In the genomic region with DNA sequence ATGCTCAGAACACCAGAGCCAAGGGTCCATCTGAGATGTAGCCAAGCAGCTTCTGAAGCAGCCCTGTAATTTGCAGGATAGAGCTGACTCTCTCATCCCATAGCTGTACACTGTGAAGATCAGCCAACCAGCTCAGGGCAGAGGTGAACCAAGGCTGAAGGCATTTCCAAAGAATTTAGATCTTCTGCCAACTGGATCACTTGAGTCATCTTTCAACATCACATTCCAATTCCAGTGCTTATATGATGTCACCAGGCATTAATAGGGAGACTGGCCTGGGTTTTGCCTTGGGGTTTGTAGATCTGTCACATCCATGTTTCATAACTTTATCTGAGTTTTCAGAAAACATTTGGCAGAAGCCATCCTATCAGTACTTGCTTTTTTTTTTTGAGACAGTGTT, we compare ENCODE assay signal across 10 cellular contexts.
DNase-seq lines count a peak whose midpoint lies in the region; ATAC-seq and TF ChIP-seq lines count a peak whose summit lies in the region.
"Had no signal": no experiment of that assay in that cellular context is flagged by ENCODE, and none has a peak within 500 bp of the region (broad histone marks: within the 10 kb centered on the region; RNA-seq: fewer than 3 reads in every experiment).

No MANE protein-coding gene starts in this region.

- peak overlapping the region; percentile 32 for H3K4me2 ChIP-seq in GM23248 (ENCODE audit: unreplicated experiment)

- no peak for TF ChIP-seq EP300 in gastroesophageal sphincter (IDR thresholded peaks at IDR 0.05)

- DNase-seq in GM23248 (peak; percentile 97), T1000 (lab: John Stamatoyannopoulos, UW) (peak; percentile 63), retinal pigment epithelial cell (ENCODE audit: low read depth) (peak; percentile 86), Ammon's horn (ENCODE audit: low spot score) (no peak), GM19240 (ENCODE audit: insufficient read length, low spot score) (no peak)
- DNase-seq: activated B cell treated with CpG ODN at 0.5 μM for 24 hours had no signal

- peak; percentile 95 for ATAC-seq in gastroesophageal sphincter
- no peak for ATAC-seq in GM18867 (IDR thresholded peaks at IDR 0.05; ENCODE audit: unreplicated experiment)
- no peak for ATAC-seq in GM21723 (IDR thresholded peaks at IDR 0.05; ENCODE audit: unreplicated experiment)
- ATAC-seq: activated naive CD4-positive, alpha-beta T cell treated with anti-CD3 and anti-CD28 coated beads, Interleukin-2, amount 50 U/mL, for 72 hours had no signal

- no peaks in the 10 kb centered on the region for H3K36me3 ChIP-seq in GM23248 (ENCODE audit: low read depth)
- H3K36me3 ChIP-seq in gastroesophageal sphincter, result no peaks in the 10 kb centered on the region

- no peak overlapping the region for H2AFZ ChIP-seq in GM23248

- no peaks in the 10 kb centered on the region for H3K79me2 ChIP-seq in GM23248 (ENCODE audit: insufficient read depth)

- no peak overlapping the region for H3K4me3 ChIP-seq in GM23248
- H3K4me3 ChIP-seq in gastroesophageal sphincter, result no peak overlapping the region
- no peak overlapping the region for H3K4me3 ChIP-seq in retinal pigment epithelial cell (ENCODE audit: low read length)

- H3K9me3 ChIP-seq in GM23248 (ENCODE audit: low read depth), result no peaks in the 10 kb centered on the region
- no peaks in the 10 kb centered on the region for H3K9me3 ChIP-seq in gastroesophageal sphincter

- TF ChIP-seq CTCF in gastroesophageal sphincter (IDR thresholded peaks at IDR 0.05) (no peak), retinal pigment epithelial cell (conservative IDR thresholded peaks at IDR 0.05; ENCODE audit: low read depth, low read length) (no peak)

- H3K4me1 ChIP-seq in GM23248 (ENCODE audit: insufficient read depth), result peaks cover 12% of the 10 kb centered on the region
- H3K4me1 ChIP-seq in gastroesophageal sphincter, result peaks cover 0 to 4% (median 0%) of the 10 kb centered on the region in 3 donors

- H3F3A ChIP-seq in GM23248 (ENCODE audit: insufficient read depth), result peaks cover 9% of the 10 kb centered on the region; the same call in 1 of the 2 replicates

- H3K9ac ChIP-seq in GM23248, result no peak overlapping the region

- H3K27ac ChIP-seq in GM23248, result peak overlapping the region; percentile 50; the same call in 1 of the 2 replicates
- H3K27ac ChIP-seq in gastroesophageal sphincter, result peak overlapping the region in 1 of 4 donors; percentile 38

- no peaks in the 10 kb centered on the region for H3K9me2 ChIP-seq in GM23248 (ENCODE audit: insufficient read depth)

- H3K27me3 ChIP-seq in GM23248 (replicated peaks; ENCODE audit: insufficient read depth) (peaks cover 34% of the 10 kb centered on the region), gastroesophageal sphincter (peaks cover 8% of the 10 kb centered on the region)

- in situ Hi-C loops in GM23248 (cut with MboI), result no loop called here

- no peaks in the 10 kb centered on the region for H4K20me1 ChIP-seq in GM23248 (ENCODE audit: insufficient read depth)

- TF ChIP-seq POLR2A in gastroesophageal sphincter (IDR thresholded peaks at IDR 0.05), result no peak

Comparison
In these comparisons a context has a peak if more than half of its experiments do, and no peak if none do; other contexts are left out.
1. DNase-seq: peak in GM23248 (single experiment), T1000 (single experiment) and retinal pigment epithelial cell (single experiment); none in Ammon's horn (single experiment) and GM19240 (single experiment).